1 cellular context compared by ENCODE assay signal in the genomic region with DNA sequence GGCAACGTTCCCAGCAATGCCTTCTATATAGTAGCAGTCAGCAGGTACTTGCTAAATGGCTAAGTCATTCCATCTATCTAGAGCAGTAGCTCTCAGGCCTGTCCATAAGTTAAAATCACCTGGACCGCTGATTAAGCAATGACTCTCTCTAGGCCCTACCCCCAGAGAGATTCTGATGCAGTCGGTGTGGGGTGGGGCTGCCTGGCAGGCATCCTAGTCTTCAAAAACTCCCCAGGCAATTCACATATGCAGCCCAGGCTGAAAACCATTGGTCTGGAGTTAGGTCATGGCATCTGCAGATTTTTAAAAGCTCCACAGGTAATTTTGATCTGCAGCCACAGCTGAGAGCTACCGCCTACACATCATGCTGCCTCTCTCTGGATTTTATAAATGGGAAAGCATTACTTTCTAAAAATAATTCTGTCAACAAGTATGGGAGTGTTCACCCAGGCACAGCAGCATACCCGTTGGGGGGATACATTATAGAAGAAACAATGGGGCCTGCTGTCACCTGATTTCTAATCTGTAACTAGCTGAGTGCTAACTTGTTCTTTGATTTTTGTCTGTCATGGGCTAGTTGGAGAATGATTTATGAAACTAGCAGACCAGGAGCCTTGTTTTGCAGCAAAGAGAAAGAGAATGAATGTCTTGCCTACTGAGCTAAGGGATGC.
A peak's percentile ranks its signal among the peaks of the same experiment; 100 is the strongest.
TF ChIP-seq lines count a peak whose summit lies in the region.

No MANE protein-coding gene starts in this region.

TF ChIP-seq in H1, 55 proteins besides CTCF, POLR2A, EP300 and RAD21:
- TF ChIP-seq NRF1 (IDR thresholded peaks at IDR 0.05; ENCODE audit: low read depth, low read length) = no peak
- peak; percentile 56; the same call in 1 of the 2 replicates for TF ChIP-seq CEBPB (IDR thresholded peaks at IDR 0.05; ENCODE audit: low read depth, low read length)
